In genomic region chr3:188165596-188165995, GRCh38 we compare ENCODE assay signal across 12 cellular contexts. TPM values are rescaled to one million over a fixed set of nuclear protein-coding genes. Genes with fewer than 3 reads are reported as not detected.
DNase-seq lines count a peak whose midpoint lies in the region; ATAC-seq and TF ChIP-seq lines count a peak whose summit lies in the region.
"Had no signal": no experiment of that assay in that cellular context is flagged by ENCODE, and none has a peak within 500 bp of the region (broad histone marks: within the 10 kb centered on the region; RNA-seq: fewer than 3 reads in every experiment).

No MANE protein-coding gene starts in this region.

- H3K9me3 Mint-ChIP-seq in HFFc6 = no peaks in the 10 kb centered on the region
- no peaks in the 10 kb centered on the region for H3K9me3 Mint-ChIP-seq in activated naive CD4-positive, alpha-beta T cell treated with anti-CD3 and anti-CD28 coated beads, Interleukin-2, amount 50 U/mL, for 24 hours
- H3K9me3 Mint-ChIP-seq in natural killer cell treated with Interleukin-12 subunit alpha and Interleukin-12 subunit beta and Interleukin-15 and Interleukin-18, amount 100 ng/mL, for 72 hours = peaks cover 2% of the 10 kb centered on the region
- H3K9me3 Mint-ChIP-seq: CD8-positive, alpha-beta memory T cell; immature natural killer cell had no signal

- TF ChIP-seq CTCF in A673 (conservative IDR thresholded peaks at IDR 0.05; ENCODE audit: low read depth, low read length) = no peak
- no peak for TF ChIP-seq CTCF in HFFc6 (IDR thresholded peaks at IDR 0.05)
- TF ChIP-seq CTCF in omental fat pad (IDR thresholded peaks at IDR 0.05) = no peak

- no TSS peak for BruUV-seq in A673 (replicated peaks; lab: Mats Ljungman, UMichigan)

- CTCF ChIA-PET in A673 (lab: Charles Lee) = no interaction called here

- H3K27ac ChIP-seq in A673 (ENCODE audit: low read depth, low read length, poor library complexity, severe bottlenecking) = no peak overlapping the region
- H3K27ac ChIP-seq: neutrophil had no signal

- no peaks in the 10 kb centered on the region for H3K36me3 ChIP-seq in A673 (ENCODE audit: insufficient read depth, low read length, poor library complexity, severe bottlenecking)
- H3K36me3 ChIP-seq: neutrophil had no signal

- H3K27me3 ChIP-seq in A673 (replicated peaks; ENCODE audit: insufficient read depth, low read depth, low read length, poor library complexity) = no peaks in the 10 kb centered on the region
- H3K27me3 ChIP-seq: neutrophil had no signal

- peaks cover 54% of the 10 kb centered on the region for H3K4me1 Mint-ChIP-seq in HFFc6 (ENCODE audit: low read depth)
- peaks cover 56% of the 10 kb centered on the region for H3K4me1 Mint-ChIP-seq in activated naive CD4-positive, alpha-beta T cell treated with anti-CD3 and anti-CD28 coated beads, Interleukin-2, amount 50 U/mL, for 24 hours
- H3K4me1 Mint-ChIP-seq in natural killer cell treated with Interleukin-12 subunit alpha and Interleukin-12 subunit beta and Interleukin-15 and Interleukin-18, amount 100 ng/mL, for 72 hours (ENCODE audit: low read depth in 2 of 2) = peaks cover 36 to 55% of the 10 kb centered on the region in 2 donors

- no peak overlapping the region for H3K4me3 Mint-ChIP-seq in HFFc6
- no peak overlapping the region for H3K4me3 Mint-ChIP-seq in activated naive CD4-positive, alpha-beta T cell treated with anti-CD3 and anti-CD28 coated beads, Interleukin-2, amount 50 U/mL, for 24 hours
- peak overlapping the region; percentile 33 for H3K4me3 Mint-ChIP-seq in natural killer cell treated with Interleukin-12 subunit alpha and Interleukin-12 subunit beta and Interleukin-15 and Interleukin-18, amount 100 ng/mL, for 72 hours
- H3K4me3 Mint-ChIP-seq: CD8-positive, alpha-beta memory T cell had no signal

- H3K27me3 Mint-ChIP-seq in HFFc6 (ENCODE audit: insufficient read depth) = no peaks in the 10 kb centered on the region
- no peaks in the 10 kb centered on the region for H3K27me3 Mint-ChIP-seq in activated naive CD4-positive, alpha-beta T cell treated with anti-CD3 and anti-CD28 coated beads, Interleukin-2, amount 50 U/mL, for 24 hours
- no peaks in the 10 kb centered on the region for H3K27me3 Mint-ChIP-seq in natural killer cell treated with Interleukin-12 subunit alpha and Interleukin-12 subunit beta and Interleukin-15 and Interleukin-18, amount 100 ng/mL, for 72 hours
- H3K27me3 Mint-ChIP-seq: CD8-positive, alpha-beta memory T cell had no signal

- peaks cover 15% of the 10 kb centered on the region for H3K4me1 ChIP-seq in A673 (ENCODE audit: insufficient read depth, low read length, poor library complexity, severe bottlenecking)

- H3K36me3 Mint-ChIP-seq in HFFc6 (ENCODE audit: low read depth) = peaks cover 18% of the 10 kb centered on the region
- H3K36me3 Mint-ChIP-seq in activated naive CD4-positive, alpha-beta T cell treated with anti-CD3 and anti-CD28 coated beads, Interleukin-2, amount 50 U/mL, for 24 hours = peaks cover 4% of the 10 kb centered on the region
- peaks cover 4% of the 10 kb centered on the region for H3K36me3 Mint-ChIP-seq in natural killer cell treated with Interleukin-12 subunit alpha and Interleukin-12 subunit beta and Interleukin-15 and Interleukin-18, amount 100 ng/mL, for 72 hours

- POLR2A ChIA-PET in A673 (lab: Charles Lee; ENCODE audit: low non-redundant PET) = interaction anchor here (0.5 kb wide), 1 partner anchor 12 kb away, joined by 4 read pairs; no protein-coding TSS in a partner anchor

- intact Hi-C loops in A673 (cut with micrococcal nuclease; ENCODE audit: unreplicated experiment) = no loop called here

- no peak overlapping the region for H3K4me3 ChIP-seq in A673 (ENCODE audit: low read depth, low read length, poor library complexity, severe bottlenecking)

- H3K27ac Mint-ChIP-seq in HFFc6 = peak overlapping the region; percentile 19; the same call in 1 of the 2 replicates
- peak overlapping the region; percentile 1 for H3K27ac Mint-ChIP-seq in activated naive CD4-positive, alpha-beta T cell treated with anti-CD3 and anti-CD28 coated beads, Interleukin-2, amount 50 U/mL, for 24 hours
- H3K27ac Mint-ChIP-seq in natural killer cell treated with Interleukin-12 subunit alpha and Interleukin-12 subunit beta and Interleukin-15 and Interleukin-18, amount 100 ng/mL, for 72 hours = peak overlapping the region; percentile 3 to 7

- peak; percentile 70 to 76 for ATAC-seq in natural killer cell treated with Interleukin-12 subunit alpha and Interleukin-12 subunit beta and Interleukin-15 and Interleukin-18, amount 100 ng/mL, for 72 hours
- ATAC-seq in omental fat pad (ENCODE audit: low FRiP score) = no peak
- ATAC-seq in esophagus mucosa = no peak

- no peaks in the 10 kb centered on the region for H3K9me3 ChIP-seq in A673 (ENCODE audit: low read depth, low read length, poor library complexity, severe bottlenecking)
- H3K9me3 ChIP-seq: neutrophil had no signal

- peak; percentile 24 for DNase-seq in A673 (ENCODE audit: low spot score)
- no peak for DNase-seq in HFFc6
- DNase-seq in natural killer cell treated with Interleukin-12 subunit alpha and Interleukin-12 subunit beta and Interleukin-15 and Interleukin-18, amount 100 ng/mL, for 72 hours (ENCODE audit: low spot score) = no peak
- DNase-seq in NCI-H510A treated with DMSO at 0.1 percent for 48 hours (lab: John Stamatoyannopoulos, UW) = no peak
- DNase-seq in omental fat pad (ENCODE audit: low spot score) = no peak
- DNase-seq in H4 (ENCODE audit: low spot score) = no peak
- DNase-seq: CD8-positive, alpha-beta memory T cell; immature natural killer cell; SIG-M5 had no signal

RNA-seq across cellular contexts. Expression of gene LPP, which starts 11.6 kb away (rescaled TPM):
- total RNA-seq in A673 (2021) = 39.7 and 40.6 TPM in 2 replicates
- 100 to 1,000 TPM in 4 of 6 experiments, 10 to 100 TPM in 2; 84.1 to 121 (median 102) TPM for total RNA-seq in HFFc6 (2021; fragmentation: NEBNext Ultra II Directional; extraction: Animal tissue kit (Norgen Biotek cat#: 25700))
- 10 to 100 TPM; 52.7 to 56.7 TPM for total RNA-seq in natural killer cell treated with Interleukin-12 subunit alpha and Interleukin-12 subunit beta and Interleukin-15 and Interleukin-18, amount 100 ng/mL, for 72 hours
- total RNA-seq in omental fat pad = 100 to 1,000 TPM; 113 to 302 (median 126) TPM
- 89.0 TPM for total RNA-seq in esophagus mucosa
- 13.5 and 28.3 TPM in 2 replicates for total RNA-seq in H4 (2014; rRNA removed; shearing (Covaris generic))

Comparison
In these comparisons a context has a peak if more than half of its experiments do, and no peak if none do; other contexts are left out.
1. ATAC-seq: peak in natural killer cell treated with Interleukin-12 subunit alpha and Interleukin-12 subunit beta and Interleukin-15 and Interleukin-18, amount 100 ng/mL, for 72 hours (2 of 2); none in omental fat pad (single experiment) and esophagus mucosa (single experiment).
2. Peak in every context shown above with its lines, with median percentiles within 50 percentile points of each other: H3K27ac Mint-ChIP-seq.